Comparison of ENCODE assay signal across 8 cellular contexts in the genomic region with DNA sequence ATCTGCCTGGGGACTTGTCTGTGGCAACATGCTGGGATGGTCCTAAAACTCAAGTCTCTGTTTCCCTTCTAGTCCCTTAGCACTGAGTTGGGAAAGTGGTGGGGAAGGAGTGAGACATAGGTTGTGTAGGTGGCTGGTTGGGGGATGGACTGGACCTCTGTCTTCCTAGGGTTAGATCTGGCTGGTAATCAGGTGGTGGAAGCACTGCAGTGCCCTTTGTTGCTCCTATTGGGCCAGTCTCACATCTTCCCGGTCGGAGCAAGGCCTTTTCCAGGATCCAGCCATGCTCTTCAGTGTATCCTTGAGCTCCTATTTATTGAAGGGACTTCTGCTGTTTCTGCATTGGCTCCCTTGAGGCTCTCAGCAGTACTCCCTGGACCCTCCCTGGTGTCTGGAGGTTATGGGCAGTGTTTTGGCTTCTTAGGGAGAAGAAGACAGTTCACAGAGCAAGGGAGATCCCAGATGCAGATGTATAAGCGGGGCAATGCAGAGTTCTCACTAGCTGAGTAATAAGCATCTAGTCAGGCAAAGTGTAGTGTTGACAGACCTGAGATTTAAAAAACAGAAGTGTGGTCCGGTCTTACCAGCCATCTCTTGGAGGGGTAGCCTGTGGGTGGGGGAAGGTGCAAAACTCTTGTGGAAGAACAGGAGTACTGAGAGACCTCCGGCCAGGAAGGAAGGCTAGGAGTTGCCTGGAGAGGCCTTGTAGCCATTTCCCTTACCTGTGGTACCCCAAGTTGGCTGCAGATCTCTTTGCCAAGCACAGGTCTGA. TPM values are rescaled to one million over a fixed set of nuclear protein-coding genes. Genes with fewer than 3 reads are reported as not detected.
A peak's percentile ranks its signal among the peaks of the same experiment; 100 is the strongest.
DNase-seq lines count a peak whose midpoint lies in the region; ATAC-seq and TF ChIP-seq lines count a peak whose summit lies in the region.

No MANE protein-coding gene starts in this region.

- ATAC-seq in GM21360 (IDR thresholded peaks at IDR 0.05; ENCODE audit: unreplicated experiment), result no peak

- H3K27ac ChIP-seq in ACC112 (ENCODE audit: low read depth, low read length) (peak overlapping the region; percentile 69), mesodermal cell (ENCODE audit: low read depth, low read length, severe bottlenecking) (peak overlapping the region; percentile 93)

- peak overlapping the region; percentile 81 for H3K27ac Mint-ChIP-seq in HFFc6

- TF ChIP-seq CTCF in HFFc6 (IDR thresholded peaks at IDR 0.05) (no peak), astrocyte of the spinal cord (IDR thresholded peaks at IDR 0.05; ENCODE audit: low read depth, low read length) (no peak)

- no peaks in the 10 kb centered on the region for H3K9me3 ChIP-seq in mesodermal cell (ENCODE audit: control insufficient read depth, low read length)

- peaks cover 55% of the 10 kb centered on the region for H3K4me1 Mint-ChIP-seq in HFFc6 (ENCODE audit: low read depth)

- H3K4me3 Mint-ChIP-seq in HFFc6, result peak overlapping the region; percentile 80

- peaks cover 3% of the 10 kb centered on the region; the same call in 1 of the 2 replicates for H3K27me3 Mint-ChIP-seq in HFFc6 (ENCODE audit: insufficient read depth)

- peaks cover 6% of the 10 kb centered on the region; the same call in 1 of the 2 replicates for H3K36me3 Mint-ChIP-seq in HFFc6 (ENCODE audit: low read depth)

- H3K27me3 ChIP-seq in ACC112 (ENCODE audit: insufficient read depth, low read length), result no peaks in the 10 kb centered on the region

- H3K4me1 ChIP-seq in ACC112 (ENCODE audit: control insufficient read depth, insufficient read depth, low read length, unreplicated experiment), result peaks cover 38% of the 10 kb centered on the region
- H3K4me1 ChIP-seq in mesodermal cell (ENCODE audit: control insufficient read depth, insufficient read depth, low read length, poor library complexity, severe bottlenecking), result peaks cover 27% of the 10 kb centered on the region

- H3K9me3 Mint-ChIP-seq in HFFc6, result no peaks in the 10 kb centered on the region

- H3K4me3 ChIP-seq in ACC112 (ENCODE audit: low read depth, low read length) (peak overlapping the region; percentile 94), astrocyte of the spinal cord (ENCODE audit: low read depth, low read length) (peak overlapping the region; percentile 78), mesodermal cell (ENCODE audit: extremely low read depth, insufficient read depth, low read length, poor library complexity, severe bottlenecking) (peak overlapping the region; percentile 99)

- peaks cover 66% of the 10 kb centered on the region for H3K79me2 ChIP-seq in ACC112 (ENCODE audit: control insufficient read depth, insufficient read depth, low read length, unreplicated experiment)

- no peak overlapping the region for H2AFZ ChIP-seq in ACC112 (ENCODE audit: low read length, unreplicated experiment)

- DNase-seq in HFFc6 (no peak), astrocyte of the spinal cord (ENCODE audit: low read depth, low spot score) (no peak), COR-L47 (lab: John Stamatoyannopoulos, UW) (no peak), LoVo (ENCODE audit: low spot score) (no peak)
- DNase-seq in stimulated activated CD4-positive, alpha-beta T cell treated with anti-CD3 and anti-CD28 coated beads, Interleukin-15, amount 100 ng/mL, for 24 hours, result no peak

- H3K36me3 ChIP-seq in ACC112 (ENCODE audit: insufficient read depth, low read length) (no peaks in the 10 kb centered on the region), mesodermal cell (ENCODE audit: control insufficient read depth, insufficient read depth, low read length) (peaks cover 20% of the 10 kb centered on the region)

- 87 to 93% methylated on average over 5 of the region's 5 CpGs for WGBS in mesodermal cell (ENCODE audit: insufficient coverage in 2 of 2), 2 experiments

- in situ Hi-C loops in astrocyte of the spinal cord (cut with HindIII; ENCODE audit: low sequenced_read_pairs), result no loop called here

RNA-seq across cellular contexts. Expression of a gene that starts 1.3 kb away (rescaled TPM):
- 100 to 1,000 TPM; 182 to 195 (median 185) TPM for total RNA-seq in HFFc6 (2021; fragmentation: NEBNext Ultra II Directional; extraction: Animal tissue kit (Norgen Biotek cat#: 25700))
- polyA plus RNA-seq in mesodermal cell (2013, experiment 1 of 2), result 258 TPM
- 246 TPM for polyA plus RNA-seq in mesodermal cell (2013, experiment 2 of 2)

RNA-seq across cellular contexts. Expression of a gene that starts 2.0 kb away (rescaled TPM):
- 10 to 100 TPM; 51.2 to 64.2 (median 59.7) TPM for total RNA-seq in HFFc6 (2021; fragmentation: NEBNext Ultra II Directional; extraction: Animal tissue kit (Norgen Biotek cat#: 25700))
- 46.2 TPM for polyA plus RNA-seq in mesodermal cell (2013, experiment 1 of 2)
- 39.0 TPM for polyA plus RNA-seq in mesodermal cell (2013, experiment 2 of 2)

RNA-seq across cellular contexts. Expression of a gene that starts 3.4 kb away (rescaled TPM):
- total RNA-seq in HFFc6 (2021; fragmentation: NEBNext Ultra II Directional; extraction: Animal tissue kit (Norgen Biotek cat#: 25700)), result 10 to 100 TPM; 15.1 to 18.6 (median 16.2) TPM
- polyA plus RNA-seq in mesodermal cell (2013, experiment 1 of 2), result 25.7 TPM
- 24.1 TPM for polyA plus RNA-seq in mesodermal cell (2013, experiment 2 of 2)

RNA-seq across cellular contexts. Expression of a gene that starts 27.4 kb away (rescaled TPM):
- 10 to 100 TPM; 60.2 to 81.0 (median 63.6) TPM for total RNA-seq in HFFc6 (2021; fragmentation: NEBNext Ultra II Directional; extraction: Animal tissue kit (Norgen Biotek cat#: 25700))
- 63.8 TPM for polyA plus RNA-seq in mesodermal cell (2013, experiment 1 of 2)
- polyA plus RNA-seq in mesodermal cell (2013, experiment 2 of 2), result 47.6 TPM

RNA-seq across cellular contexts. Expression of a gene that starts 38.8 kb away (rescaled TPM):
- 1 to 10 TPM in 2 of 6 experiments, under 1 TPM in 4; 0.23 to 1.3 (median 0.79) TPM for total RNA-seq in HFFc6 (2021; fragmentation: NEBNext Ultra II Directional; extraction: Animal tissue kit (Norgen Biotek cat#: 25700))
- 0.92 TPM for polyA plus RNA-seq in mesodermal cell (2013, experiment 1 of 2)
- polyA plus RNA-seq in mesodermal cell (2013, experiment 2 of 2), result 0.76 TPM
